In genomic region chr12:50609292-50609874, GRCh38 we compare ENCODE assay signal across 23 cellular contexts.
DNase-seq lines count a peak whose midpoint lies in the region; ATAC-seq, FAIRE-seq and TF ChIP-seq lines count a peak whose summit lies in the region.
"Had no signal": no experiment of that assay in that cellular context is flagged by ENCODE, and none has a peak within 500 bp of the region (broad histone marks: within the 10 kb centered on the region; RNA-seq: fewer than 3 reads in every experiment).

No MANE protein-coding gene starts in this region.

- no peak overlapping the region for H3K4me3 ChIP-seq in left ventricle myocardium inferior
- H3K4me3 ChIP-seq in K562, result no peak overlapping the region
- H3K4me3 ChIP-seq in lower lobe of right lung, result no peak overlapping the region
- H3K4me3 ChIP-seq: BLaER1 treated with 17β-estradiol and CSF1 and Interleukin-3, amounts not matched to agents 10 nM and 100 nM; GM23338; HAP-1; SJCRH30 had no signal

- H3K9ac ChIP-seq in K562 (ENCODE audit: insufficient read depth in 1 of 2, low read depth in 2 of 2, low read length in 2 of 2), result no peak overlapping the region
- H3K9ac ChIP-seq: BLaER1 treated with 17β-estradiol and CSF1 and Interleukin-3, amounts not matched to agents 10 nM and 100 nM had no signal

- H3K79me2 ChIP-seq in K562 (ENCODE audit: control insufficient read depth, insufficient read depth, low read length), result peaks cover 23% of the 10 kb centered on the region

- H3K27ac ChIP-seq in left ventricle myocardium inferior (replicated peaks) (peak overlapping the region; percentile 57), K562 (ENCODE audit: extremely low read depth, low read depth, low read length) (no peak overlapping the region), lower lobe of right lung (no peak overlapping the region)
- H3K27ac ChIP-seq: SJCRH30 had no signal

- H2AFZ ChIP-seq in K562 (ENCODE audit: low read depth, low read length), result no peak overlapping the region
- H2AFZ ChIP-seq: GM23338 had no signal

- WGBS in K562 (ENCODE audit: insufficient coverage, low coverage, missing lambda C conversion rate), result 23% methylated on average over 3 of the region's 3 CpGs

- H3K36me3 ChIP-seq in left ventricle myocardium inferior (no peaks in the 10 kb centered on the region), K562 (ENCODE audit: control insufficient read depth, insufficient read depth, low read length) (peaks cover 7% of the 10 kb centered on the region; the same call in 1 of the 3 replicates), lower lobe of right lung (no peaks in the 10 kb centered on the region)
- H3K36me3 ChIP-seq: HAP-1, SJCRH30 had no signal

- in situ Hi-C loops in K562 (cut with MboI), result no loop called here

- no peaks in the 10 kb centered on the region for H3K9me1 ChIP-seq in K562 (ENCODE audit: control insufficient read depth, insufficient read depth, low read length)

- TF ChIP-seq CTCF in left ventricle myocardium inferior (IDR thresholded peaks at IDR 0.05; ENCODE audit: borderline replicate concordance), result no peak
- no peak for TF ChIP-seq CTCF in K562 (IDR thresholded peaks at IDR 0.05 in 2 of 3, conservative IDR thresholded peaks at IDR 0.05 in 1 of 3; ENCODE audit: insufficient read depth in 2 of 3, low read depth in 1 of 3, low read length in 3 of 3)
- no peak for TF ChIP-seq CTCF in lower lobe of right lung (IDR thresholded peaks at IDR 0.05)

- H3K4me1 ChIP-seq in left ventricle myocardium inferior (peaks cover 78% of the 10 kb centered on the region), K562 (replicated peaks in 1 of 2; ENCODE audit: control insufficient read depth in 2 of 2, insufficient read depth in 2 of 2, low read length in 2 of 2) (peaks cover 0 to 34% of the 10 kb centered on the region in 2 experiments; a peak in 4 of 5 replicates), lower lobe of right lung (peaks cover 23% of the 10 kb centered on the region)
- H3K4me1 ChIP-seq: HAP-1 had no signal

- ATAC-seq in K562 (no peak), lower lobe of right lung (peak; percentile 36 to 50), GM19463 (IDR thresholded peaks at IDR 0.05; ENCODE audit: unreplicated experiment) (no peak), HG02970 (IDR thresholded peaks at IDR 0.05; ENCODE audit: low FRiP score, unreplicated experiment) (no peak), GM19023 (IDR thresholded peaks at IDR 0.05; ENCODE audit: unreplicated experiment) (no peak)
- ATAC-seq: GM23338 had no signal

- CTCF ChIA-PET in K562 (lab: Yijun Ruan, JAX; ENCODE audit: low intra/inter-chr PET ratio), result no interaction called here

- no TSS peak for BruUV-seq in K562 (replicated peaks; lab: Mats Ljungman, UMichigan)

- POLR2A ChIA-PET in K562 (lab: Yijun Ruan, JAX), result interaction anchor here (0.6 to 1.3 kb wide), 3 partner anchors 10 to 93 kb away, joined by 3 read pairs; no protein-coding TSS in a partner anchor

- TF ChIP-seq POLR2A in K562 (conservative IDR thresholded peaks at IDR 0.05), result no peak

- FAIRE-seq in K562 (lab: Jason Lieb, UNC), result no peak
- FAIRE-seq: A204.1, D721Med had no signal

- DNase-seq in left ventricle myocardium inferior (no peak), cardiac septum (ENCODE audit: low spot score) (no peak), K562 (ENCODE audit: extremely low read depth in 1 of 4, low spot score in 3 of 4) (no peak), lower lobe of right lung (no peak), NCI-H187 (lab: John Stamatoyannopoulos, UW) (no peak)
- DNase-seq: AML-193; CD4-positive, alpha-beta T cell; Karpas-422; NCI-H1105 treated with DMSO at 0.1 percent for 48 hours; NCI-H146; NCI-H2029; NCI-H446; NCI-H524 treated with DMSO at 0.1 percent for 48 hours; NCI-H774; SJCRH30 had no signal

- H4K20me1 ChIP-seq in K562 (replicated peaks; ENCODE audit: control insufficient read depth, insufficient read depth, low read length), result no peaks in the 10 kb centered on the region

- no peak for TF ChIP-seq EP300 in K562 (IDR thresholded peaks at IDR 0.05; ENCODE audit: low read length)

- H3K27me3 ChIP-seq in left ventricle myocardium inferior (ENCODE audit: low read depth) (no peaks in the 10 kb centered on the region), K562 (ENCODE audit: control insufficient read depth in 2 of 2, insufficient read depth in 2 of 2, low read length in 2 of 2) (no peaks in the 10 kb centered on the region), lower lobe of right lung (ENCODE audit: low read depth) (no peaks in the 10 kb centered on the region)
- H3K27me3 ChIP-seq: BLaER1 treated with 17β-estradiol and CSF1 and Interleukin-3, amounts not matched to agents 10 nM and 100 nM; SJCRH30 had no signal

- H3K9me3 ChIP-seq in left ventricle myocardium inferior (replicated peaks) (no peaks in the 10 kb centered on the region), K562 (replicated peaks; ENCODE audit: control insufficient read depth, insufficient read depth, low read depth, low read length) (no peaks in the 10 kb centered on the region), lower lobe of right lung (no peaks in the 10 kb centered on the region)
- H3K9me3 ChIP-seq: BLaER1 treated with 17β-estradiol and CSF1 and Interleukin-3, amounts not matched to agents 10 nM and 100 nM; HAP-1; SJCRH30 had no signal

- H3K4me2 ChIP-seq in K562 (ENCODE audit: insufficient read depth, low read length), result no peak overlapping the region
- H3K4me2 ChIP-seq: GM23338 had no signal

- intact Hi-C loops in left ventricle myocardium inferior (cut with micrococcal nuclease) (no loop called here), cardiac septum (cut with DNase I) (no loop called here), K562 (cut with micrococcal nuclease) (no loop called here), lower lobe of right lung (cut with DNase I) (no loop called here)

- TF ChIP-seq RAD21 in K562 (CRISPR knock-in tag; conservative IDR thresholded peaks at IDR 0.05 in 1 of 2, IDR thresholded peaks at IDR 0.05 in 1 of 2), result no peak

TF ChIP-seq in K562, 482 proteins besides CTCF, POLR2A, EP300 and RAD21:
- TF ChIP-seq TEAD4 (IDR thresholded peaks at IDR 0.05; ENCODE audit: low read length) (0 out of 2 replicates have a peak, but pooled peaks have one; percentile 35), TEAD4 (CRISPR knock-in tag; IDR thresholded peaks at IDR 0.05; ENCODE audit: borderline replicate concordance) (no peak), CEBPG (CRISPR knock-in tag; IDR thresholded peaks at IDR 0.05) (no peak), CEBPG (tag; conservative IDR thresholded peaks at IDR 0.05 in 1 of 2, IDR thresholded peaks at IDR 0.05 in 1 of 2) (peak; percentile 46 to 48; a peak in 3 of 4 replicates), ZHX1 (conservative IDR thresholded peaks at IDR 0.05; ENCODE audit: low read length) (no peak), KDM5B (IDR thresholded peaks at IDR 0.05; ENCODE audit: insufficient replicate concordance, low read depth, low read length) (no peak), SRSF1 (IDR thresholded peaks at IDR 0.05; ENCODE audit: low read depth, low read length) (no peak), CBFA2T3 (IDR thresholded peaks at IDR 0.05) (peak; percentile 52), NFIC (IDR thresholded peaks at IDR 0.05) (no peak), NFXL1 (CRISPR knock-in tag; IDR thresholded peaks at IDR 0.05) (no peak), HLTF (IDR thresholded peaks at IDR 0.05) (no peak), SOX6 (IDR thresholded peaks at IDR 0.05) (peak; percentile 55), CEBPB (tag; IDR thresholded peaks at IDR 0.05) (peak; percentile 61), ZNF717 (CRISPR knock-in tag; IDR thresholded peaks at IDR 0.05) (no peak), ZNF165 (CRISPR knock-in tag; IDR thresholded peaks at IDR 0.05; ENCODE audit: borderline replicate concordance) (no peak), ARID1B (IDR thresholded peaks at IDR 0.05) (peak; percentile 34), MAFG (tag; conservative IDR thresholded peaks at IDR 0.05) (no peak), TCF3 (CRISPR knock-in tag; IDR thresholded peaks at IDR 0.05) (peak; percentile 40; the same call in 1 of the 2 replicates)
- TF ChIP-seq, protein P1, sequence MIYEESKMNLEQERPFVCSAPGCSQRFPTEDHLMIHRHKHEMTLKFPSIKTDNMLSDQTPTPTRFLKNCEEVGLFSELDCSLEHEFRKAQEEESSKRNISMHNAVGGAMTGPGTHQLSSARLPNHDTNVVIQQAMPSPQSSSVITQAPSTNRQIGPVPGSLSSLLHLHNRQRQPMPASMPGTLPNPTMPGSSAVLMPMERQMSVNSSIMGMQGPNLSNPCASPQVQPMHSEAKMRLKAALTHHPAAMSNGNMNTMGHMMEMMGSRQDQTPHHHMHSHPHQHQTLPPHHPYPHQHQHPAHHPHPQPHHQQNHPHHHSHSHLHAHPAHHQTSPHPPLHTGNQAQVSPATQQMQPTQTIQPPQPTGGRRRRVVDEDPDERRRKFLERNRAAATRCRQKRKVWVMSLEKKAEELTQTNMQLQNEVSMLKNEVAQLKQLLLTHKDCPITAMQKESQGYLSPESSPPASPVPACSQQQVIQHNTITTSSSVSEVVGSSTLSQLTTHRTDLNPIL (CRISPR knock-in tag; IDR thresholded peaks at IDR 0.05), result no peak

Comparison
In these comparisons a context has a peak if more than half of its experiments do, and no peak if none do; other contexts are left out.
1. ATAC-seq: peak in lower lobe of right lung (2 of 2); none in K562 (single experiment), GM19463 (single experiment), HG02970 (single experiment) and GM19023 (single experiment).